9 cellular contexts compared by ENCODE assay signal in the genomic region with DNA sequence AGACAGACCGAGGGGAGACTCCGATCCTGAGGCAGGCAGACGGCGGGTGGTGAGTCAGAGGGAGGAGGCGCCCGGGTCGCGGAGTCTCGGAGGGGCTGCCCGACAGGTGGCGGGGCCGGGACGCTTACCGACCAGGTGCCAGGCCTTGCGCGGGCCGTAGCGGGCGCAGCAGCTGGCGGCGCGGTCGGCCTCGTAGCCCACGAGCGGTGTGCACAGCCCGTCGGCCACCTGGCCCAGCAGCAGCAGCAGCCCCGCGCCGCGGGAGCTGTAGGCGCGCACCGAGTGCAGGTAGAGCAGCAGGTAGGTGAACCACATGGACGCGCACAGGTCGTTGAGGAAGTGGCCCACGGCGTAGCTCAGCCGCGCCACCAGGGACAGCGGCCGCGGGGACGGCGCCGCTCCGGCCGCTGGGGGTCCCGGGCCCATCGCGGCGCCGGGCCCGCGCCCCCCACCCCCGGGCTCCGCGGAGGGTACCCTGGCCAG.
A peak's percentile ranks its signal among the peaks of the same experiment; 100 is the strongest.
DNase-seq lines count a peak whose midpoint lies in the region; ATAC-seq, FAIRE-seq and TF ChIP-seq lines count a peak whose summit lies in the region.
"Had no signal": no experiment of that assay in that cellular context is flagged by ENCODE, and none has a peak within 500 bp of the region (broad histone marks: within the 10 kb centered on the region; RNA-seq: fewer than 3 reads in every experiment).

No MANE protein-coding gene starts in this region.

- H3K4me1 Mint-ChIP-seq in T-helper 2 cell treated with Interferon-gamma antibody and Interleukin-4, amounts not matched to agents 5 μg/mL and 100 μg/mL, for 36 hours (ENCODE audit: low read depth): peaks cover 31% of the 10 kb centered on the region

- no peak for TF ChIP-seq CTCF in astrocyte of the spinal cord (IDR thresholded peaks at IDR 0.05; ENCODE audit: low read depth, low read length)

- FAIRE-seq in HTR-8/SVneo (lab: Jason Lieb, UNC): no peak
- FAIRE-seq: G401.6 had no signal

- in situ Hi-C loops in astrocyte of the spinal cord (cut with HindIII; ENCODE audit: low sequenced_read_pairs): no loop called here

- H3K27me3 Mint-ChIP-seq in T-helper 2 cell treated with Interferon-gamma antibody and Interleukin-4, amounts not matched to agents 5 μg/mL and 100 μg/mL, for 36 hours (ENCODE audit: low read depth): no peaks in the 10 kb centered on the region

- peak overlapping the region; percentile 100 for H3K4me3 Mint-ChIP-seq in T-helper 2 cell treated with Interferon-gamma antibody and Interleukin-4, amounts not matched to agents 5 μg/mL and 100 μg/mL, for 36 hours

- H3K4me3 ChIP-seq in astrocyte of the spinal cord (ENCODE audit: low read depth, low read length): peak overlapping the region; percentile 64

- peaks cover 9% of the 10 kb centered on the region for H3K36me3 Mint-ChIP-seq in T-helper 2 cell treated with Interferon-gamma antibody and Interleukin-4, amounts not matched to agents 5 μg/mL and 100 μg/mL, for 36 hours (ENCODE audit: low read depth)

- peak overlapping the region; percentile 94 for H3K27ac Mint-ChIP-seq in T-helper 2 cell treated with Interferon-gamma antibody and Interleukin-4, amounts not matched to agents 5 μg/mL and 100 μg/mL, for 36 hours

- peak; percentile 25 for ATAC-seq in HG03139 (IDR thresholded peaks at IDR 0.05; ENCODE audit: unreplicated experiment)

- no peaks in the 10 kb centered on the region for H3K9me3 Mint-ChIP-seq in T-helper 2 cell treated with Interferon-gamma antibody and Interleukin-4, amounts not matched to agents 5 μg/mL and 100 μg/mL, for 36 hours

- DNase-seq in NCI-H2029 (lab: John Stamatoyannopoulos, UW) (peak; percentile 27), NCI-H2029 treated with DMSO at 0.1 percent for 48 hours (lab: John Stamatoyannopoulos, UW) (no peak), astrocyte of the spinal cord (ENCODE audit: low read depth, low spot score) (no peak), left kidney (ENCODE audit: low read depth, low spot score) (peak; percentile 66), HTR-8/SVneo (ENCODE audit: insufficient read length, low spot score) (no peak)
- peak; percentile 56 for DNase-seq in T-helper 2 cell treated with Interferon-gamma antibody and Interleukin-4, amounts not matched to agents 5 μg/mL and 100 μg/mL, for 36 hours (ENCODE audit: low spot score)
- DNase-seq in stimulated activated CD4-positive, alpha-beta T cell treated with anti-CD3 and anti-CD28 coated beads, TNF-alpha, amount 100 ng/mL, for 48 hours (ENCODE audit: low read depth in 3 of 3): peak in 2 of 3 donors; percentile 42 to 60

Comparison
In these comparisons a context has a peak if more than half of its experiments do, and no peak if none do; other contexts are left out.
1. DNase-seq: peak in NCI-H2029 (single experiment), T-helper 2 cell treated with Interferon-gamma antibody and Interleukin-4, amounts not matched to agents 5 μg/mL and 100 μg/mL, for 36 hours (single experiment), left kidney (single experiment) and stimulated activated CD4-positive, alpha-beta T cell treated with anti-CD3 and anti-CD28 coated beads, TNF-alpha, amount 100 ng/mL, for 48 hours (2 of 3); none in NCI-H2029 treated with DMSO at 0.1 percent for 48 hours (single experiment), astrocyte of the spinal cord (single experiment) and HTR-8/SVneo (single experiment).